ENCODE assay signal across 10 cellular contexts in genomic region chr2:206212673-206213513, GRCh38. TPM values are rescaled to one million over a fixed set of nuclear protein-coding genes. Genes with fewer than 3 reads are reported as not detected.
DNase-seq lines count a peak whose midpoint lies in the region; ATAC-seq and TF ChIP-seq lines count a peak whose summit lies in the region.
"Had no signal": no experiment of that assay in that cellular context is flagged by ENCODE, and none has a peak within 500 bp of the region (broad histone marks: within the 10 kb centered on the region; RNA-seq: fewer than 3 reads in every experiment).

No MANE protein-coding gene starts in this region.

- H3K4me3 ChIP-seq in GM23338: peak overlapping the region; percentile 27
- H3K4me3 ChIP-seq in fibroblast of lung (replicated peaks in 1 of 4; ENCODE audit: control extremely low read depth in 1 of 4, insufficient read depth in 1 of 4, low read depth in 3 of 4, low read length in 4 of 4): peak overlapping the region; percentile 5 to 90 (median 40)
- H3K4me3 ChIP-seq: testis had no signal

- no peaks in the 10 kb centered on the region for H3K79me2 ChIP-seq in GM23338 (replicated peaks; ENCODE audit: insufficient read depth)
- no peaks in the 10 kb centered on the region for H3K79me2 ChIP-seq in fibroblast of lung (ENCODE audit: control insufficient read depth, insufficient read depth, low read length)

- peak overlapping the region; percentile 86 for H3K27ac Mint-ChIP-seq in GM23338
- H3K27ac Mint-ChIP-seq: naive B cell had no signal

- no peaks in the 10 kb centered on the region for H3K9me3 Mint-ChIP-seq in GM23338
- H3K9me3 Mint-ChIP-seq: naive B cell had no signal

- H3K4me1 Mint-ChIP-seq in GM23338: peaks cover 46% of the 10 kb centered on the region
- H3K4me1 Mint-ChIP-seq: naive B cell had no signal

- no peaks in the 10 kb centered on the region for H3K9me3 ChIP-seq in fibroblast of lung (ENCODE audit: control insufficient read depth, insufficient read depth, low read depth, low read length)
- H3K9me3 ChIP-seq: testis had no signal

- H2AFZ ChIP-seq in GM23338 (no peak overlapping the region; the same call in 1 of the 2 replicates), fibroblast of lung (ENCODE audit: low read length) (peak overlapping the region; percentile 65)

- H3K4me2 ChIP-seq in GM23338 (peak overlapping the region; percentile 41), fibroblast of lung (ENCODE audit: extremely low read depth, insufficient read depth, low read length) (peak overlapping the region; percentile 59)

- no peaks in the 10 kb centered on the region for H4K20me1 ChIP-seq in GM23338 (replicated peaks; ENCODE audit: insufficient read depth)
- H4K20me1 ChIP-seq in fibroblast of lung (ENCODE audit: control insufficient read depth, extremely low read depth, insufficient read depth, low read length): no peaks in the 10 kb centered on the region

- no peaks in the 10 kb centered on the region for H3K9me2 ChIP-seq in GM23338 (ENCODE audit: insufficient read depth)

- H3K27ac ChIP-seq in GM23338 (ENCODE audit: low read depth): peak overlapping the region; percentile 81
- no peak overlapping the region for H3K27ac ChIP-seq in fibroblast of lung (ENCODE audit: insufficient read depth, low read length)
- H3K27ac ChIP-seq: testis had no signal

- TF ChIP-seq CTCF in GM23338 (conservative IDR thresholded peaks at IDR 0.05; ENCODE audit: low read depth in 2 of 2) (no peak), fibroblast of lung (conservative IDR thresholded peaks at IDR 0.05 in 1 of 2, IDR thresholded peaks at IDR 0.05 in 1 of 2; ENCODE audit: low read depth in 1 of 2, low read length in 2 of 2) (peak in 1 of 2 donors; percentile 6), GM13976 (IDR thresholded peaks at IDR 0.05; ENCODE audit: borderline replicate concordance, control extremely low read depth, extremely low read depth, insufficient read depth, missing control alignments) (no peak)

- H3K27me3 ChIP-seq in GM23338 (ENCODE audit: insufficient read depth) (no peaks in the 10 kb centered on the region), fibroblast of lung (ENCODE audit: control insufficient read depth, insufficient read depth, low read length) (no peaks in the 10 kb centered on the region)
- H3K27me3 ChIP-seq: testis had no signal

- peak overlapping the region; percentile 49 for H3K4me3 Mint-ChIP-seq in GM23338
- H3K4me3 Mint-ChIP-seq: naive B cell had no signal

- H3K9ac ChIP-seq in fibroblast of lung (ENCODE audit: insufficient read depth, low read length): no peak overlapping the region

- H3F3A ChIP-seq in GM23338 (replicated peaks; ENCODE audit: low read depth): no peaks in the 10 kb centered on the region

- DNase-seq in GM23338 (ENCODE audit: low spot score) (peak; percentile 53), NCI-H460 (ENCODE audit: extremely low read depth, low read depth) (peak; percentile 33), fibroblast of lung (ENCODE audit: low read depth in 2 of 2) (peak; percentile 69 to 75), retina (peak; percentile 5), NCI-H2029 treated with DMSO at 0.1 percent for 48 hours (lab: John Stamatoyannopoulos, UW) (no peak), GM13976 (ENCODE audit: low spot score) (no peak)
- no peak for DNase-seq in stimulated activated CD8-positive, alpha-beta memory T cell treated with anti-CD3 and anti-CD28 coated beads, Interleukin-4, amount 100 ng/mL, for 48 hours
- DNase-seq: naive B cell, testis had no signal

- in situ Hi-C loops in GM13976 (cut with MboI; ENCODE audit: low sequenced_read_pairs, unreplicated experiment): no loop called here

- no peaks in the 10 kb centered on the region for H3K27me3 Mint-ChIP-seq in GM23338 (ENCODE audit: insufficient read depth, low read depth, poor library complexity)

- peaks cover 48% of the 10 kb centered on the region for H3K4me1 ChIP-seq in GM23338 (ENCODE audit: insufficient read depth)
- H3K4me1 ChIP-seq in fibroblast of lung (ENCODE audit: control insufficient read depth, extremely low read depth, insufficient read depth, low read length): peaks cover 2% of the 10 kb centered on the region

- H3K36me3 Mint-ChIP-seq in GM23338 (ENCODE audit: low read depth): no peaks in the 10 kb centered on the region
- H3K36me3 Mint-ChIP-seq: naive B cell had no signal

- peak; percentile 58 for ATAC-seq in GM23338
- no peak for ATAC-seq in GM21737 (IDR thresholded peaks at IDR 0.05; ENCODE audit: unreplicated experiment)

- no peaks in the 10 kb centered on the region for H3K36me3 ChIP-seq in GM23338 (ENCODE audit: insufficient read depth)
- H3K36me3 ChIP-seq in fibroblast of lung (ENCODE audit: control insufficient read depth, insufficient read depth, low read length): no peaks in the 10 kb centered on the region

TF ChIP-seq in GM23338, 12 proteins besides CTCF, POLR2A, EP300 and RAD21 (continues in another document):
- TF ChIP-seq CREB1 (CRISPR knock-in tag; IDR thresholded peaks at IDR 0.05; ENCODE audit: low read depth) (no peak), JUNB (IDR thresholded peaks at IDR 0.05; ENCODE audit: unreplicated experiment) (no peak), EZH2phosphoT487 (IDR thresholded peaks at IDR 0.05; ENCODE audit: unreplicated experiment) (no peak), ZNF331 (CRISPR knock-in tag; IDR thresholded peaks at IDR 0.05; ENCODE audit: low read depth) (no peak), EZH2 (IDR thresholded peaks at IDR 0.05; ENCODE audit: low read depth, unreplicated experiment) (no peak), ZNF114 (CRISPR knock-in tag; IDR thresholded peaks at IDR 0.05) (no peak), NANOG (IDR thresholded peaks at IDR 0.05; ENCODE audit: borderline replicate concordance) (no peak), STAT1 (IDR thresholded peaks at IDR 0.05; ENCODE audit: unreplicated experiment) (no peak)

RNA-seq across cellular contexts. Expression of gene EEF1B2, which starts 53.2 kb away (rescaled TPM):
- total RNA-seq in GM23338 (2014; rRNA removed; shearing (Covaris generic)): 213 and 305 TPM in 2 replicates
- 673 and 709 TPM in 2 replicates for polyA plus RNA-seq in GM23338 (2016; fragmentation: Nextera tagmentation; extraction: Ambion mirVana)
- total RNA-seq in NCI-H460 (2014; rRNA removed; shearing (Covaris generic)): 1,212 and 1,353 TPM in 2 replicates
- 1,161 and 1,782 TPM in 2 replicates for polyA plus RNA-seq in NCI-H460 (2014; cell fraction: nucleus; rRNA removed)
- total RNA-seq in fibroblast of lung: 439 and 578 TPM in 2 replicates
- 936 and 984 TPM in 2 replicates for polyA plus RNA-seq in fibroblast of lung
- 834 and 850 TPM in 2 replicates for polyA plus RNA-seq in fibroblast of lung (2012)
- polyA minus RNA-seq in fibroblast of lung (ENCODE audit: low replicate concordance): 221 and 339 TPM in 2 replicates

RNA-seq across cellular contexts. Expression of gene NDUFS1, which starts 53.6 kb away (rescaled TPM):
- 79.8 and 97.9 TPM in 2 replicates for total RNA-seq in GM23338 (2014; rRNA removed; shearing (Covaris generic))
- polyA plus RNA-seq in GM23338 (2016; fragmentation: Nextera tagmentation; extraction: Ambion mirVana): 34.5 and 35.6 TPM in 2 replicates
- 194 and 203 TPM in 2 replicates for total RNA-seq in NCI-H460 (2014; rRNA removed; shearing (Covaris generic))
- polyA plus RNA-seq in NCI-H460 (2014; cell fraction: nucleus; rRNA removed): 145 and 185 TPM in 2 replicates
- total RNA-seq in fibroblast of lung: 81.2 and 133 TPM in 2 replicates
- 118 and 128 TPM in 2 replicates for polyA plus RNA-seq in fibroblast of lung
- polyA plus RNA-seq in fibroblast of lung (2012): 60.0 and 67.4 TPM in 2 replicates
- polyA minus RNA-seq in fibroblast of lung (ENCODE audit: low replicate concordance): 28.1 and 45.9 TPM in 2 replicates

Comparison
In these comparisons a context has a peak if more than half of its experiments do, and no peak if none do; other contexts are left out.
1. DNase-seq: peak in GM23338 (single experiment), NCI-H460 (single experiment), fibroblast of lung (2 of 2) and retina (single experiment); none in stimulated activated CD8-positive, alpha-beta memory T cell treated with anti-CD3 and anti-CD28 coated beads, Interleukin-4, amount 100 ng/mL, for 48 hours (single experiment), NCI-H2029 treated with DMSO at 0.1 percent for 48 hours (single experiment) and GM13976 (single experiment).